Comparison of ENCODE assay signal across 12 cellular contexts in genomic region chr10:86234102-86234501, GRCh38.
"Had no signal": no experiment of that assay in that cellular context is flagged by ENCODE, and none has a peak within 500 bp of the region (broad histone marks: within the 10 kb centered on the region; RNA-seq: fewer than 3 reads in every experiment).

No MANE protein-coding gene starts in this region.

- ATAC-seq: esophagus mucosa, left colon, lower lobe of right lung, T-helper 17 cell had no signal

- H3K9me3 ChIP-seq: lower lobe of right lung, ovary, thoracic aorta had no signal

- H3K4me1 ChIP-seq: lower lobe of right lung had no signal

- H3K36me3 ChIP-seq: cardiac muscle cell, lower lobe of right lung, ovary, stomach, thoracic aorta had no signal

- DNase-seq: activated CD4-positive, alpha-beta T cell treated with anti-CD3 and anti-CD28 coated beads, Interleukin-2, amount 50 U/mL, for 1 hour; activated naive CD4-positive, alpha-beta T cell treated with anti-CD3 and anti-CD28 coated beads, Interleukin-2, amount 10 ng/mL, durations not matched to agents 7 days and 5 days; activated T-cell treated with anti-CD3 and anti-CD28 coated beads for 4 hours; left colon; lower lobe of right lung; ovary; stimulated activated CD4-positive, alpha-beta T cell treated with anti-CD3 and anti-CD28 coated beads, Interleukin-1b, Interleukin-23, amount 100 ng/mL, for 48 hours; stomach; T-helper 17 cell had no signal

- H3K27ac ChIP-seq: cardiac muscle cell, lower lobe of right lung, ovary, stomach, thoracic aorta had no signal

- H3K4me3 ChIP-seq: cardiac muscle cell, lower lobe of right lung, ovary, stomach, thoracic aorta had no signal

- H3K27me3 ChIP-seq: cardiac muscle cell, ovary had no signal
